In genomic region chr20:19004975-19005374, GRCh38 we compare ENCODE assay signal across 1 cellular context.
TF ChIP-seq lines count a peak whose summit lies in the region.

No MANE protein-coding gene starts in this region.

TF ChIP-seq in GM23338, 12 proteins besides CTCF, POLR2A, EP300 and RAD21 (continued from another document):
- TF ChIP-seq ZNF462 (CRISPR knock-in tag; IDR thresholded peaks at IDR 0.05) (no peak), STAT1 (IDR thresholded peaks at IDR 0.05; ENCODE audit: unreplicated experiment) (no peak), REST (IDR thresholded peaks at IDR 0.05; ENCODE audit: unreplicated experiment) (no peak), NANOG (IDR thresholded peaks at IDR 0.05; ENCODE audit: borderline replicate concordance) (no peak), ZNF331 (CRISPR knock-in tag; IDR thresholded peaks at IDR 0.05; ENCODE audit: low read depth) (no peak), JUNB (IDR thresholded peaks at IDR 0.05; ENCODE audit: unreplicated experiment) (no peak), EZH2 (IDR thresholded peaks at IDR 0.05; ENCODE audit: low read depth, unreplicated experiment) (no peak), ETS1 (IDR thresholded peaks at IDR 0.05) (no peak), ZNF114 (CRISPR knock-in tag; IDR thresholded peaks at IDR 0.05) (no peak), POLR2AphosphoS5 (IDR thresholded peaks at IDR 0.05; ENCODE audit: low read depth) (no peak), CREB1 (CRISPR knock-in tag; IDR thresholded peaks at IDR 0.05; ENCODE audit: low read depth) (no peak)
TF ChIP-seq in GM23338: peak in this region for 0.
